Comparison of ENCODE assay signal across 8 cellular contexts in the genomic region with DNA sequence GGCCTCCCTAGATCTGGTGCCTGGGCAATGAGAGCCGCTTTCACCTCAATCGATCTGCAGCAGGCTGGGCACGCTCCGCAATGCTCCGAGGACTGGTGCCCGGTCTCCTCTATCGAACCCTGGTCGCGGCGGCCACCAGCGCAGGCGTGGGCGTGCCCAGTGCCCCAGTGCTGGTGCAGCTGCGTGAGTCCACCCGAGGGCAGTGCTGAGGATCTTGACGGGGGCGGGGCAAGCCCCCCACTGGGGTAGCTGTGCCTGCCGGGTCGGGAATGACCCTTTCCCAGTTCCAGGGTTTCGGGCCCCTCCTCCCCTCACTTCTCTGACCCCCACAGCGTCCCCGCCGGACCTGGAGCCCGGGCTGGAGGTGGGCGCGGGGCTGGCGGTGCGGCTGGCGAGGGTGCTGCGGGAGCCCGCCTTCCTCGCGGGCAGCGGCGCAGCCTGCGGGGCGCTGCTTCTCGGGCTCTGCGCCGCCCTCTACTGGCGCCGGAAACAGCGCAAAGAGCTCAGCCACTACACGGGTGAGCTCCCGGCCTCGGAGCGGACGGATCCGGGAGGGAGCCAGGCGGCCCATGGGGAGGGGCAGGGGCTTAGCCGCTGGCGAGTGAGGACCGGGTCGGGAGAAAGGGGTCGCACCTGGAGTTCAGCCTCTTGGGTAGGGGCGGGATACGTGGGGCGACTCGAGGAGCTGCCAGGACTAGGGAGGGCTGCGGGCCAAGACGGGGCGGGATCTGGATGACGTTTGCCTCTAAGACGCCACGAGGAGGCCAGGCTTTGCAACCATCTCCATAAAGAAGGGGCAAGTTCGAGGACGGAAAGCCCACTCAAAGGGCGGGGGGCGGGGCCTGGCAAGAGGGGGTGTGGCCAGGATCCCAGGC. TPM values are rescaled to one million over a fixed set of nuclear protein-coding genes. Genes with fewer than 3 reads are reported as not detected.
DNase-seq lines count a peak whose midpoint lies in the region; ATAC-seq, FAIRE-seq and TF ChIP-seq lines count a peak whose summit lies in the region.

No MANE protein-coding gene starts in this region.

- no peaks in the 10 kb centered on the region for H3K4me1 Mint-ChIP-seq in Calu3 (ENCODE audit: low read depth, unreplicated experiment)
- H3K4me1 Mint-ChIP-seq in natural killer cell treated with Interleukin-12 subunit alpha and Interleukin-12 subunit beta and Interleukin-15 and Interleukin-18, amount 100 ng/mL, for 72 hours (ENCODE audit: low read depth in 2 of 2), result peaks cover 14 to 17% of the 10 kb centered on the region in 2 donors

- peak; percentile 91 for ATAC-seq in GM21381 (IDR thresholded peaks at IDR 0.05; ENCODE audit: unreplicated experiment)
- peak; percentile 93 to 94 for ATAC-seq in natural killer cell treated with Interleukin-12 subunit alpha and Interleukin-12 subunit beta and Interleukin-15 and Interleukin-18, amount 100 ng/mL, for 72 hours

- peaks cover 17% of the 10 kb centered on the region for H3K36me3 Mint-ChIP-seq in Calu3 (ENCODE audit: insufficient read depth, unreplicated experiment)
- H3K36me3 Mint-ChIP-seq in natural killer cell treated with Interleukin-12 subunit alpha and Interleukin-12 subunit beta and Interleukin-15 and Interleukin-18, amount 100 ng/mL, for 72 hours, result no peaks in the 10 kb centered on the region

- intact Hi-C loops in Calu3 (cut with micrococcal nuclease; ENCODE audit: unreplicated experiment), result no loop called here

- no peak for FAIRE-seq in HTR-8/SVneo (lab: Jason Lieb, UNC)

- no TSS peak for BruUV-seq in Calu3 (replicated peaks; lab: Mats Ljungman, UMichigan)

- CTCF ChIA-PET in Calu3 (lab: Charles Lee), result interaction anchor here (0.8 to 1.0 kb wide), 6 partner anchors 10 to 470 kb away, joined by 3 to 6 read pairs (median 4); a partner anchor contains a TSS

- DNase-seq in Calu3, result peak; percentile 73
- DNase-seq in HTR-8/SVneo (ENCODE audit: insufficient read length, low spot score), result peak; percentile 85
- peak; percentile 89 for DNase-seq in RKO (ENCODE audit: low spot score)
- peak; percentile 50 to 53 for DNase-seq in activated T-helper 1 cell treated with anti-CD3 and anti-CD28 coated beads, Interleukin-2, amount 50 U/mL, for 16 hours (ENCODE audit: low read depth in 1 of 2, low spot score in 1 of 2)
- peak; percentile 97 for DNase-seq in fibroblast of pulmonary artery (ENCODE audit: low read depth)
- peak; percentile 86 for DNase-seq in natural killer cell treated with Interleukin-12 subunit alpha and Interleukin-12 subunit beta and Interleukin-15 and Interleukin-18, amount 100 ng/mL, for 72 hours (ENCODE audit: low spot score)
- peak; percentile 56 to 88 (median 72) for DNase-seq in stimulated activated naive CD4-positive, alpha-beta T cell (lab: John Stamatoyannopoulos, UW)

- TF ChIP-seq CTCF in Calu3 (IDR thresholded peaks at IDR 0.05; ENCODE audit: unreplicated experiment), result peak; percentile 50
- TF ChIP-seq CTCF in fibroblast of pulmonary artery (IDR thresholded peaks at IDR 0.05; ENCODE audit: low read length, missing control alignments), result peak; percentile 35

- peak overlapping the region; percentile 65 for H3K4me3 ChIP-seq in fibroblast of pulmonary artery (replicated peaks; ENCODE audit: low read depth, low read length)

- H3K27me3 Mint-ChIP-seq in Calu3 (ENCODE audit: unreplicated experiment), result peaks cover 87% of the 10 kb centered on the region
- peaks cover 24 to 28% of the 10 kb centered on the region in 2 donors for H3K27me3 Mint-ChIP-seq in natural killer cell treated with Interleukin-12 subunit alpha and Interleukin-12 subunit beta and Interleukin-15 and Interleukin-18, amount 100 ng/mL, for 72 hours

- H3K4me3 Mint-ChIP-seq in Calu3 (ENCODE audit: low read depth, unreplicated experiment), result peak overlapping the region; percentile 67
- H3K4me3 Mint-ChIP-seq in natural killer cell treated with Interleukin-12 subunit alpha and Interleukin-12 subunit beta and Interleukin-15 and Interleukin-18, amount 100 ng/mL, for 72 hours, result peak overlapping the region; percentile 84

- H3K9me3 Mint-ChIP-seq in Calu3 (ENCODE audit: low read depth, unreplicated experiment), result no peaks in the 10 kb centered on the region
- no peaks in the 10 kb centered on the region for H3K9me3 Mint-ChIP-seq in natural killer cell treated with Interleukin-12 subunit alpha and Interleukin-12 subunit beta and Interleukin-15 and Interleukin-18, amount 100 ng/mL, for 72 hours

- H3K27ac Mint-ChIP-seq in Calu3 (ENCODE audit: unreplicated experiment), result peak overlapping the region; percentile 34
- H3K27ac Mint-ChIP-seq in natural killer cell treated with Interleukin-12 subunit alpha and Interleukin-12 subunit beta and Interleukin-15 and Interleukin-18, amount 100 ng/mL, for 72 hours, result peak overlapping the region; percentile 50 to 82

RNA-seq across cellular contexts. Expression of a gene that starts 10.9 kb away (rescaled TPM):
- total RNA-seq in Calu3 (2022), result 0.69 and 0.99 TPM in 2 replicates
- total RNA-seq in natural killer cell treated with Interleukin-12 subunit alpha and Interleukin-12 subunit beta and Interleukin-15 and Interleukin-18, amount 100 ng/mL, for 72 hours, result 1 to 10 TPM; 5.3 to 7.9 TPM

RNA-seq across cellular contexts. Expression of a gene that starts 21.5 kb away (rescaled TPM):
- not detected in 2 replicates for total RNA-seq in Calu3 (2022)
- total RNA-seq in natural killer cell treated with Interleukin-12 subunit alpha and Interleukin-12 subunit beta and Interleukin-15 and Interleukin-18, amount 100 ng/mL, for 72 hours, result not detected

RNA-seq across cellular contexts. Expression of a gene that starts 42.9 kb away (rescaled TPM):
- total RNA-seq in Calu3 (2022), result not detected in 2 replicates
- total RNA-seq in natural killer cell treated with Interleukin-12 subunit alpha and Interleukin-12 subunit beta and Interleukin-15 and Interleukin-18, amount 100 ng/mL, for 72 hours, result not detected

RNA-seq across cellular contexts. Expression of a gene that starts 59.7 kb away (rescaled TPM):
- total RNA-seq in Calu3 (2022), result not detected in 2 replicates
- total RNA-seq in natural killer cell treated with Interleukin-12 subunit alpha and Interleukin-12 subunit beta and Interleukin-15 and Interleukin-18, amount 100 ng/mL, for 72 hours, result not detected

Comparison
In these comparisons a context has a peak if more than half of its experiments do, and no peak if none do; other contexts are left out.
1. Peak in every context shown above with its lines: DNase-seq, ATAC-seq and H3K4me3 ChIP-seq.